Comparison of ENCODE assay signal across 22 cellular contexts in genomic region chr13:31380728-31381127, GRCh38.
"Had no signal": no experiment of that assay in that cellular context is flagged by ENCODE, and none has a peak within 500 bp of the region (broad histone marks: within the 10 kb centered on the region; RNA-seq: fewer than 3 reads in every experiment).

No MANE protein-coding gene starts in this region.

- H3K27me3 ChIP-seq: gastroesophageal sphincter, heart right ventricle, right atrium auricular region, transverse colon, vagina had no signal

- H3K27ac ChIP-seq: gastroesophageal sphincter, heart right ventricle, lower lobe of right lung, neutrophil, right atrium auricular region, transverse colon, vagina had no signal

- H3K27ac Mint-ChIP-seq: activated naive CD4-positive, alpha-beta T cell treated with anti-CD3 and anti-CD28 coated beads for 36 hours; activated naive CD8-positive, alpha-beta T cell treated with anti-CD3 and anti-CD28 coated beads, Interleukin-2, amount 50 U/mL, for 24 hours; activated T-helper 17 cell treated with anti-CD3 and anti-CD28 coated beads, Interleukin-2, amount 50 U/mL, for 72 hours; mesothelial cell of epicardium had no signal

- H3K4me1 ChIP-seq: gastroesophageal sphincter, heart right ventricle, lower lobe of right lung, right atrium auricular region, transverse colon, vagina had no signal

- H3K9me3 Mint-ChIP-seq: activated naive CD8-positive, alpha-beta T cell treated with anti-CD3 and anti-CD28 coated beads, Interleukin-2, amount 50 U/mL, for 24 hours; activated T-helper 17 cell treated with anti-CD3 and anti-CD28 coated beads, Interleukin-2, amount 50 U/mL, for 72 hours had no signal

- DNase-seq: activated CD4-positive, alpha-beta T cell treated with anti-CD3 and anti-CD28 coated beads, Interleukin-2, amount 50 U/mL, for 4 hours; activated naive CD4-positive, alpha-beta T cell treated with anti-CD3 and anti-CD28 coated beads for 36 hours; activated naive CD8-positive, alpha-beta T cell treated with anti-CD3 and anti-CD28 coated beads, Interleukin-2, amount 50 U/mL, for 24 hours; activated T-cell treated with anti-CD3 and anti-CD28 coated beads for 4 hours; aorta; cerebellar nuclear complex; erythroblast; heart right ventricle; left colon; lower lobe of right lung; small intestine; stimulated activated CD4-positive, alpha-beta T cell treated with anti-CD3 and anti-CD28 coated beads, Interleukin-4, amount 100 ng/mL, for 24 hours; stimulated activated naive CD4-positive, alpha-beta T cell treated with Interleukin-2 at 50 U/mL for 16 hours; T-helper 9 cell; transverse colon had no signal

- H3K4me1 Mint-ChIP-seq: activated naive CD8-positive, alpha-beta T cell treated with anti-CD3 and anti-CD28 coated beads, Interleukin-2, amount 50 U/mL, for 24 hours; activated T-helper 17 cell treated with anti-CD3 and anti-CD28 coated beads, Interleukin-2, amount 50 U/mL, for 72 hours had no signal

- ATAC-seq: activated CD4-positive, CD25-positive, alpha-beta regulatory T cell treated with anti-CD3 and anti-CD28 coated beads, Interleukin-2, amount 50 U/mL, for 24 hours; activated naive CD8-positive, alpha-beta T cell treated with anti-CD3 and anti-CD28 coated beads, Interleukin-2, amount 50 U/mL, for 24 hours; activated T-helper 17 cell treated with anti-CD3 and anti-CD28 coated beads, Interleukin-2, amount 50 U/mL, for 72 hours; gastroesophageal sphincter; heart right ventricle; left colon; lower lobe of right lung had no signal

- H3K4me3 Mint-ChIP-seq: activated naive CD4-positive, alpha-beta T cell treated with anti-CD3 and anti-CD28 coated beads for 36 hours; activated naive CD8-positive, alpha-beta T cell treated with anti-CD3 and anti-CD28 coated beads, Interleukin-2, amount 50 U/mL, for 24 hours; activated T-helper 17 cell treated with anti-CD3 and anti-CD28 coated beads, Interleukin-2, amount 50 U/mL, for 72 hours; mesothelial cell of epicardium had no signal

- H3K36me3 ChIP-seq: gastroesophageal sphincter, heart right ventricle, lower lobe of right lung, neutrophil, right atrium auricular region, transverse colon, vagina had no signal

- H3K9me3 ChIP-seq: gastroesophageal sphincter, heart right ventricle, lower lobe of right lung, neutrophil, right atrium auricular region, transverse colon, vagina had no signal

- H3K4me3 ChIP-seq: gastroesophageal sphincter, heart right ventricle, lower lobe of right lung, right atrium auricular region, transverse colon, vagina had no signal

- H3K36me3 Mint-ChIP-seq: mesothelial cell of epicardium had no signal
